8 cellular contexts compared by ENCODE assay signal in genomic region chr11:128632151-128632791, GRCh38. TPM values are rescaled to one million over a fixed set of nuclear protein-coding genes. Genes with fewer than 3 reads are reported as not detected.
A peak's percentile ranks its signal among the peaks of the same experiment; 100 is the strongest.
DNase-seq lines count a peak whose midpoint lies in the region; ATAC-seq and TF ChIP-seq lines count a peak whose summit lies in the region.

No MANE protein-coding gene starts in this region.

- TF ChIP-seq CTCF in CD8-positive, alpha-beta T cell (IDR thresholded peaks at IDR 0.05), result peak; percentile 72
- peak; percentile 73 for TF ChIP-seq CTCF in foreskin keratinocyte (conservative IDR thresholded peaks at IDR 0.05)

- POLR2A ChIA-PET in CD8-positive, alpha-beta T cell (lab: Charles Lee), result interaction anchor here (0.6 to 17.6 kb wide), 13 partner anchors 110 to 472 kb away, joined by 3 to 274 read pairs (median 5); no protein-coding TSS in a partner anchor

- intact Hi-C loops in CD8-positive, alpha-beta T cell (cut with DNase I, micrococcal nuclease), result loop anchor here (1.0 to 5.0 kb wide), 5 partner anchors 125 to 601 kb away; no protein-coding TSS in a partner anchor

- CTCF ChIA-PET in CD8-positive, alpha-beta T cell (lab: Charles Lee), result interaction anchor here (0.5 to 11.1 kb wide), 95 partner anchors 8 to 602 kb away, joined by 3 to 263 read pairs (median 6); partner anchors contain the start of gene FLI1

- peaks cover 49% of the 10 kb centered on the region for H3K4me1 Mint-ChIP-seq in CD8-positive, alpha-beta T cell (ENCODE audit: low read depth)

- H3K27me3 ChIP-seq in CD8-positive, alpha-beta T cell (ENCODE audit: insufficient read depth, low read length), result no peaks in the 10 kb centered on the region
- H3K27me3 ChIP-seq in foreskin keratinocyte, result no peaks in the 10 kb centered on the region

- H3K27me3 Mint-ChIP-seq in CD8-positive, alpha-beta T cell (ENCODE audit: low read depth), result no peaks in the 10 kb centered on the region

- peak overlapping the region; percentile 82 for H3K27ac Mint-ChIP-seq in CD8-positive, alpha-beta T cell

- H3K36me3 Mint-ChIP-seq in CD8-positive, alpha-beta T cell, result no peaks in the 10 kb centered on the region

- no peaks in the 10 kb centered on the region for H3K9me3 Mint-ChIP-seq in CD8-positive, alpha-beta T cell

- no peak overlapping the region for H3K4me3 Mint-ChIP-seq in CD8-positive, alpha-beta T cell

- peak; percentile 36 for ATAC-seq in CD8-positive, alpha-beta T cell
- ATAC-seq in GM21526 (IDR thresholded peaks at IDR 0.05; ENCODE audit: low FRiP score, unreplicated experiment) (peak; percentile 45), foreskin keratinocyte (peak; percentile 54), HG02763 (IDR thresholded peaks at IDR 0.05; ENCODE audit: unreplicated experiment) (no peak)

- H3K36me3 ChIP-seq in CD8-positive, alpha-beta T cell (ENCODE audit: insufficient read depth, low read length), result no peaks in the 10 kb centered on the region

- H3K9me3 ChIP-seq in CD8-positive, alpha-beta T cell (ENCODE audit: low read length), result no peaks in the 10 kb centered on the region

- H3K4me1 ChIP-seq in CD8-positive, alpha-beta T cell (ENCODE audit: insufficient read depth, low read length), result peaks cover 50% of the 10 kb centered on the region
- H3K4me1 ChIP-seq in foreskin keratinocyte, result no peaks in the 10 kb centered on the region

- peak in 6 of 7 experiments; percentile 29 to 68 (median 44) for DNase-seq in CD8-positive, alpha-beta T cell
- peak; percentile 7 for DNase-seq in NCI-H460 (ENCODE audit: extremely low read depth, low read depth)
- peak; percentile 53 for DNase-seq in activated T-cell treated with anti-CD3 and anti-CD28 coated beads, Interleukin-2, amount 50 U/mL, for 1 hour
- DNase-seq in foreskin keratinocyte, result peak in 1 of 2 donors; percentile 27
- peak; percentile 56 for DNase-seq in renal cortical epithelial cell (ENCODE audit: low read depth)
- DNase-seq in mesenteric fat pad (ENCODE audit: low spot score), result no peak

- H3K27ac ChIP-seq in CD8-positive, alpha-beta T cell (ENCODE audit: low read depth, low read length), result no peak overlapping the region
- no peak overlapping the region for H3K27ac ChIP-seq in foreskin keratinocyte

- no peak overlapping the region for H3K4me3 ChIP-seq in CD8-positive, alpha-beta T cell (ENCODE audit: low read depth, low read length)

RNA-seq across cellular contexts. Expression of gene ETS1, which starts 44.9 kb away (rescaled TPM):
- total RNA-seq in CD8-positive, alpha-beta T cell, result 100 to 1,000 TPM; 338 to 345 TPM
- total RNA-seq in NCI-H460 (2014; rRNA removed; shearing (Covaris generic)), result 14.1 and 17.9 TPM in 2 replicates
- polyA plus RNA-seq in NCI-H460 (2014; cell fraction: nucleus; rRNA removed), result 3.4 and 4.6 TPM in 2 replicates
- total RNA-seq in foreskin keratinocyte, result 125 and 134 TPM in 2 replicates
- polyA plus RNA-seq in foreskin keratinocyte, result 29.0 and 33.9 TPM in 2 replicates
- 52.7 and 121 TPM in 2 replicates for total RNA-seq in renal cortical epithelial cell
- 154 TPM for total RNA-seq in mesenteric fat pad
